1 cellular context compared by ENCODE assay signal in genomic region chr17:50889528-50890118, GRCh38.
TF ChIP-seq lines count a peak whose summit lies in the region.

No MANE protein-coding gene starts in this region.

TF ChIP-seq in liver, 16 proteins besides CTCF, POLR2A, EP300 and RAD21 (continued from another document):
- peak; percentile 56 for TF ChIP-seq ZBTB33 (IDR thresholded peaks at IDR 0.05)
- peak; percentile 82 for TF ChIP-seq YY1 (IDR thresholded peaks at IDR 0.05)
- TF ChIP-seq FOXA1 (IDR thresholded peaks at IDR 0.05) = no peak
- TF ChIP-seq JUND (IDR thresholded peaks at IDR 0.05) = peak; percentile 73 to 77
- peak; percentile 93 for TF ChIP-seq HNF4G (IDR thresholded peaks at IDR 0.05)
- TF ChIP-seq, protein P1, sequence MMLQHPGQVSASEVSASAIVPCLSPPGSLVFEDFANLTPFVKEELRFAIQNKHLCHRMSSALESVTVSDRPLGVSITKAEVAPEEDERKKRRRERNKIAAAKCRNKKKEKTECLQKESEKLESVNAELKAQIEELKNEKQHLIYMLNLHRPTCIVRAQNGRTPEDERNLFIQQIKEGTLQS (IDR thresholded peaks at IDR 0.05) = no peak
- no peak for TF ChIP-seq TAF1 (conservative IDR thresholded peaks at IDR 0.05)
- TF ChIP-seq, protein P2, sequence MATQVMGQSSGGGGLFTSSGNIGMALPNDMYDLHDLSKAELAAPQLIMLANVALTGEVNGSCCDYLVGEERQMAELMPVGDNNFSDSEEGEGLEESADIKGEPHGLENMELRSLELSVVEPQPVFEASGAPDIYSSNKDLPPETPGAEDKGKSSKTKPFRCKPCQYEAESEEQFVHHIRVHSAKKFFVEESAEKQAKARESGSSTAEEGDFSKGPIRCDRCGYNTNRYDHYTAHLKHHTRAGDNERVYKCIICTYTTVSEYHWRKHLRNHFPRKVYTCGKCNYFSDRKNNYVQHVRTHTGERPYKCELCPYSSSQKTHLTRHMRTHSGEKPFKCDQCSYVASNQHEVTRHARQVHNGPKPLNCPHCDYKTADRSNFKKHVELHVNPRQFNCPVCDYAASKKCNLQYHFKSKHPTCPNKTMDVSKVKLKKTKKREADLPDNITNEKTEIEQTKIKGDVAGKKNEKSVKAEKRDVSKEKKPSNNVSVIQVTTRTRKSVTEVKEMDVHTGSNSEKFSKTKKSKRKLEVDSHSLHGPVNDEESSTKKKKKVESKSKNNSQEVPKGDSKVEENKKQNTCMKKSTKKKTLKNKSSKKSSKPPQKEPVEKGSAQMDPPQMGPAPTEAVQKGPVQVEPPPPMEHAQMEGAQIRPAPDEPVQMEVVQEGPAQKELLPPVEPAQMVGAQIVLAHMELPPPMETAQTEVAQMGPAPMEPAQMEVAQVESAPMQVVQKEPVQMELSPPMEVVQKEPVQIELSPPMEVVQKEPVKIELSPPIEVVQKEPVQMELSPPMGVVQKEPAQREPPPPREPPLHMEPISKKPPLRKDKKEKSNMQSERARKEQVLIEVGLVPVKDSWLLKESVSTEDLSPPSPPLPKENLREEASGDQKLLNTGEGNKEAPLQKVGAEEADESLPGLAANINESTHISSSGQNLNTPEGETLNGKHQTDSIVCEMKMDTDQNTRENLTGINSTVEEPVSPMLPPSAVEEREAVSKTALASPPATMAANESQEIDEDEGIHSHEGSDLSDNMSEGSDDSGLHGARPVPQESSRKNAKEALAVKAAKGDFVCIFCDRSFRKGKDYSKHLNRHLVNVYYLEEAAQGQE (IDR thresholded peaks at IDR 0.05) = peak; percentile 73
- TF ChIP-seq, protein P3, sequence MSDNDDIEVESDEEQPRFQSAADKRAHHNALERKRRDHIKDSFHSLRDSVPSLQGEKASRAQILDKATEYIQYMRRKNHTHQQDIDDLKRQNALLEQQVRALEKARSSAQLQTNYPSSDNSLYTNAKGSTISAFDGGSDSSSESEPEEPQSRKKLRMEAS (IDR thresholded peaks at IDR 0.05) = peak; percentile 61
- no peak for TF ChIP-seq NR2F2 (IDR thresholded peaks at IDR 0.05)
- peak; percentile 94 to 98 for TF ChIP-seq HNF4A (conservative IDR thresholded peaks at IDR 0.05)
- no peak for TF ChIP-seq GABPA (IDR thresholded peaks at IDR 0.05 in 1 of 2, conservative IDR thresholded peaks at IDR 0.05 in 1 of 2)
- TF ChIP-seq EGR1 (IDR thresholded peaks at IDR 0.05; ENCODE audit: low read depth in 2 of 2) = peak in 1 of 2 donors; percentile 21
- peak; percentile 90 to 95 for TF ChIP-seq RXRA (IDR thresholded peaks at IDR 0.05)
- TF ChIP-seq FOXA2 (IDR thresholded peaks at IDR 0.05) = no peak
